9 cellular contexts compared by ENCODE assay signal in the genomic region with DNA sequence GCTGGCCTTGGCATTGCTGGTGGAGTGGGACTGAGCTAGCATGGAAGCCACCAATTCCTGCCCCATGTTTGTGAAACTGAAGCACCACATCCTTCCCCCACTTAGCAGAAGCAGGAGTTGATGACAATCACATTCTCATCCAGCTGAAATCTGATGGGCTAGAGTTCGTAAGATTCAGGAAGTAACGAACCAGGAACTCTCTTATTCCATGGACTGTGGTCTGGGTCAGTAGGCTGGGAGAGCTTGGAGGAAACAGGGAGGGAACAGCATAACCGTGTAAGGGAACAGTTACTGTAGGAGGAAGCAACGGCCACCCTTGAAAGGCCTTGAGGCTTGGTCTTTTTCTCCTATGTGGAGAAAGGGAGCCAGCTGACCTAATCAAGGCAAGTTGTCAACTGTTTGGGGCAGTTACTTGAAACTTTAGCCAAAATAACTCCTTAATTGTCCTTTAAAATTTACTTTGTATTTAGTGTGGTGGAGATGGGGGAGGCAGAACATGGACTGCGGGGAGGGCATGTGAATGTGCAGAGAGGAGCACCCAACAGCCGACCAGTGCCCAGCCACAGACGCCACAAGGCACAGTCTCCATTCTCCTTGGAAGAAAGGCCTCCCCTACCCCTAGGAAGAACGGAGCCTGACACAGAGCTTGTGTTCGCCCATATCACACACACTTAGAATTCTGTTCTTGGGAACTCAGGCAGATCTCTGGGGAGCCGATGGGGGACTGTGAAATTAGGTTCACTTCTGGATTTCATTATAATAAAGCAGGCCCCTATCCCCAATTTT. TPM values are rescaled to one million over a fixed set of nuclear protein-coding genes. Genes with fewer than 3 reads are reported as not detected.
DNase-seq lines count a peak whose midpoint lies in the region; ATAC-seq, FAIRE-seq and TF ChIP-seq lines count a peak whose summit lies in the region.
"Had no signal": no experiment of that assay in that cellular context is flagged by ENCODE, and none has a peak within 500 bp of the region (broad histone marks: within the 10 kb centered on the region; RNA-seq: fewer than 3 reads in every experiment).

No MANE protein-coding gene starts in this region.

- peak overlapping the region; percentile 89 for H3K4me3 Mint-ChIP-seq in stimulated activated naive CD8-positive, alpha-beta T cell treated with anti-CD3 and anti-CD28 coated beads, Interleukin-15, Interleukin-2, amounts not matched to agents 100 ng/mL and 50 ng/mL, for 24 hours
- H3K4me3 Mint-ChIP-seq in astrocyte (ENCODE audit: unreplicated experiment) (peak overlapping the region; percentile 80), naive B cell (peak overlapping the region; percentile 50 to 95 (median 91))

- no peak for DNase-seq in stimulated activated naive CD8-positive, alpha-beta T cell treated with anti-CD3 and anti-CD28 coated beads, Interleukin-15, Interleukin-2, amounts not matched to agents 100 U/mL and 50 U/mL, for 24 hours
- DNase-seq in astrocyte (ENCODE audit: low read depth) (no peak), naive B cell (no peak), COLO829 (ENCODE audit: low spot score) (no peak), BE2C (no peak), NCI-H1105 (lab: John Stamatoyannopoulos, UW) (no peak), NCI-H2107 treated with DMSO at 0.1 percent for 48 hours (lab: John Stamatoyannopoulos, UW; ENCODE audit: unreplicated experiment) (no peak)
- DNase-seq: stimulated activated CD4-positive, alpha-beta T cell treated with anti-CD3 and anti-CD28 coated beads, Interleukin-1b, Interleukin-23, amount 100 ng/mL, for 48 hours had no signal

- no peak for FAIRE-seq in astrocyte (lab: Jason Lieb, UNC)

- peak overlapping the region; percentile 70 for H3K4me3 ChIP-seq in astrocyte (ENCODE audit: insufficient read depth, low read depth, low read length)
- no peak overlapping the region for H3K4me3 ChIP-seq in BE2C (ENCODE audit: low read depth, low read length)

- H3K9me3 ChIP-seq in astrocyte (ENCODE audit: insufficient read depth, low read depth, low read length) (no peaks in the 10 kb centered on the region), BE2C (no peaks in the 10 kb centered on the region)

- TF ChIP-seq CTCF in astrocyte (IDR thresholded peaks at IDR 0.05; ENCODE audit: insufficient read depth, low read depth, low read length) (no peak), BE2C (IDR thresholded peaks at IDR 0.05; ENCODE audit: low read depth, low read length) (no peak)

- H3K27me3 Mint-ChIP-seq in stimulated activated naive CD8-positive, alpha-beta T cell treated with anti-CD3 and anti-CD28 coated beads, Interleukin-15, Interleukin-2, amounts not matched to agents 100 ng/mL and 50 ng/mL, for 24 hours: no peaks in the 10 kb centered on the region
- H3K27me3 Mint-ChIP-seq in astrocyte (ENCODE audit: low read depth, unreplicated experiment) (peaks cover 4% of the 10 kb centered on the region), naive B cell (peaks cover 0 to 4% (median 0%) of the 10 kb centered on the region in 3 donors)

- no peak overlapping the region for H3K4me2 ChIP-seq in astrocyte (ENCODE audit: low read length)

- peak overlapping the region; percentile 77 for H3K27ac ChIP-seq in astrocyte (ENCODE audit: low read depth, low read length)

- ATAC-seq in stimulated activated naive CD8-positive, alpha-beta T cell treated with anti-CD3 and anti-CD28 coated beads, Interleukin-15, Interleukin-2, amounts not matched to agents 100 U/mL and 50 U/mL, for 24 hours: no peak
- ATAC-seq in naive B cell (ENCODE audit: low read depth in 2 of 2): no peak

- H3K27ac Mint-ChIP-seq in stimulated activated naive CD8-positive, alpha-beta T cell treated with anti-CD3 and anti-CD28 coated beads, Interleukin-15, Interleukin-2, amounts not matched to agents 100 ng/mL and 50 ng/mL, for 24 hours: peak overlapping the region; percentile 93
- H3K27ac Mint-ChIP-seq in astrocyte (ENCODE audit: unreplicated experiment) (no peak overlapping the region), naive B cell (peak overlapping the region; percentile 12 to 98 (median 96))

- H3K4me1 ChIP-seq in astrocyte (ENCODE audit: insufficient read depth, low read length) (peaks cover 11% of the 10 kb centered on the region), BE2C (peaks cover 3% of the 10 kb centered on the region; the same call in 1 of the 2 replicates)

- H3K4me1 Mint-ChIP-seq in stimulated activated naive CD8-positive, alpha-beta T cell treated with anti-CD3 and anti-CD28 coated beads, Interleukin-15, Interleukin-2, amounts not matched to agents 100 ng/mL and 50 ng/mL, for 24 hours (ENCODE audit: low read depth): peaks cover 44% of the 10 kb centered on the region
- peaks cover 5% of the 10 kb centered on the region for H3K4me1 Mint-ChIP-seq in astrocyte (ENCODE audit: low read depth, unreplicated experiment)
- peaks cover 28 to 36% (median 32%) of the 10 kb centered on the region in 3 donors for H3K4me1 Mint-ChIP-seq in naive B cell

- H3K9me3 Mint-ChIP-seq in stimulated activated naive CD8-positive, alpha-beta T cell treated with anti-CD3 and anti-CD28 coated beads, Interleukin-15, Interleukin-2, amounts not matched to agents 100 ng/mL and 50 ng/mL, for 24 hours: peaks cover 14% of the 10 kb centered on the region
- peaks cover 3% of the 10 kb centered on the region for H3K9me3 Mint-ChIP-seq in astrocyte (ENCODE audit: unreplicated experiment)
- peaks cover 10 to 21% (median 17%) of the 10 kb centered on the region in 7 donors for H3K9me3 Mint-ChIP-seq in naive B cell

- peaks cover 2% of the 10 kb centered on the region for H3K27me3 ChIP-seq in astrocyte (ENCODE audit: insufficient read depth, low read length)
- H3K27me3 ChIP-seq in BE2C: no peaks in the 10 kb centered on the region

- H3K36me3 Mint-ChIP-seq in stimulated activated naive CD8-positive, alpha-beta T cell treated with anti-CD3 and anti-CD28 coated beads, Interleukin-15, Interleukin-2, amounts not matched to agents 100 ng/mL and 50 ng/mL, for 24 hours (ENCODE audit: low read depth): peaks cover 17% of the 10 kb centered on the region
- peaks cover 2% of the 10 kb centered on the region for H3K36me3 Mint-ChIP-seq in astrocyte (ENCODE audit: low read depth, unreplicated experiment)
- peaks cover 11 to 18% of the 10 kb centered on the region in 2 donors for H3K36me3 Mint-ChIP-seq in naive B cell

- H3K36me3 ChIP-seq in astrocyte (ENCODE audit: insufficient read depth, low read length) (no peaks in the 10 kb centered on the region), BE2C (no peaks in the 10 kb centered on the region)

- H3K9ac ChIP-seq in astrocyte (ENCODE audit: low read length): peak overlapping the region; percentile 82

- H3K79me2 ChIP-seq in astrocyte (ENCODE audit: insufficient read depth, low read length): no peaks in the 10 kb centered on the region

- H2AFZ ChIP-seq in astrocyte (ENCODE audit: low read depth, low read length): no peak overlapping the region

- H4K20me1 ChIP-seq in astrocyte (ENCODE audit: insufficient read depth, low read length): no peaks in the 10 kb centered on the region

RNA-seq across cellular contexts. Expression of gene COQ8A, which starts 2.0 kb away (rescaled TPM):
- 8.2 and 8.4 TPM in 2 replicates for total RNA-seq in astrocyte
- polyA plus RNA-seq in naive B cell (ENCODE audit: low read depth in 6 of 6): 10 to 100 TPM; 35.7 to 63.4 (median 53.9) TPM
- 49.4 TPM for polyA plus RNA-seq in BE2C (2012; ENCODE audit: insufficient read depth, insufficient read length, low read depth)
